Comparison of ENCODE assay signal across 8 cellular contexts in genomic region chr1:109493805-109494539, GRCh38. TPM values are rescaled to one million over a fixed set of nuclear protein-coding genes. Genes with fewer than 3 reads are reported as not detected.
DNase-seq lines count a peak whose midpoint lies in the region; ATAC-seq, FAIRE-seq and TF ChIP-seq lines count a peak whose summit lies in the region.

A gene with protein sequence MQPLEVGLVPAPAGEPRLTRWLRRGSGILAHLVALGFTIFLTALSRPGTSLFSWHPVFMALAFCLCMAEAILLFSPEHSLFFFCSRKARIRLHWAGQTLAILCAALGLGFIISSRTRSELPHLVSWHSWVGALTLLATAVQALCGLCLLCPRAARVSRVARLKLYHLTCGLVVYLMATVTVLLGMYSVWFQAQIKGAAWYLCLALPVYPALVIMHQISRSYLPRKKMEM (plus strand): TSS chr1:109494094. CDS start chr1:109494140, 46 bp downstream.

- CTCF ChIA-PET in AG04450 (lab: Charles Lee), result interaction anchor here (0.6 to 37.0 kb wide), 21 partner anchors 9 to 280 kb away, joined by 3 to 1351 read pairs (median 5); partner anchors contain the start of genes AMIGO1, ATXN7L2 and GPR61

- H3K4me3 ChIP-seq in AG04450 (ENCODE audit: low read depth, low read length), result peak within 1 kb of the TSS; percentile 98
- peak within 1 kb of the TSS; percentile 91 for H3K4me3 ChIP-seq in WI38 (ENCODE audit: low read depth, low read length)
- H3K4me3 ChIP-seq in bronchial epithelial cell (ENCODE audit: low read depth, low read length), result peak within 1 kb of the TSS; percentile 93

- POLR2A ChIA-PET in AG04450 (lab: Yijun Ruan, JAX), result interaction anchor here (0.5 to 1.6 kb wide), 4 partner anchors 10 to 45 kb away, joined by 3 to 4 read pairs (median 4); partner anchors contain the start of gene ATXN7L2

- H3K36me3 ChIP-seq in bronchial epithelial cell (ENCODE audit: control insufficient read depth, insufficient read depth, low read length), result peaks cover 16% of the 10 kb centered on the region

- ATAC-seq in GM18520 (IDR thresholded peaks at IDR 0.05; ENCODE audit: unreplicated experiment) (peak; percentile 81), HG03060 (IDR thresholded peaks at IDR 0.05; ENCODE audit: low read depth, unreplicated experiment) (peak; percentile 52)

- H3K27me3 ChIP-seq in AG04450 (ENCODE audit: control insufficient read depth, insufficient read depth, low read length), result no peaks in the 10 kb centered on the region
- H3K27me3 ChIP-seq in bronchial epithelial cell (ENCODE audit: control insufficient read depth, insufficient read depth, low read length), result no peaks in the 10 kb centered on the region

- FAIRE-seq in bronchial epithelial cell (lab: Jason Lieb, UNC), result no peak

- no peaks in the 10 kb centered on the region; the same call in 1 of the 2 replicates for H3K9me3 ChIP-seq in AG04450 (ENCODE audit: control insufficient read depth, insufficient read depth, low read length)

- peak; percentile 88 for TF ChIP-seq CTCF in AG04450 (IDR thresholded peaks at IDR 0.05; ENCODE audit: low read depth, low read length)
- TF ChIP-seq CTCF in WI38 (IDR thresholded peaks at IDR 0.05; ENCODE audit: low read depth, low read length), result peak; percentile 88
- peak; percentile 98 for TF ChIP-seq CTCF in bronchial epithelial cell (IDR thresholded peaks at IDR 0.05; ENCODE audit: insufficient read depth, low read length, severe bottlenecking)

- DNase-seq in AG04450 (ENCODE audit: low read depth, low spot score) (no peak), NCI-H2171 treated with DMSO at 0.1 percent for 48 hours (lab: John Stamatoyannopoulos, UW) (peak; percentile 82), bronchial epithelial cell (ENCODE audit: low read depth) (peak; percentile 63), islet precursor cell (peak; percentile 96)
- peak; percentile 81 to 84 (median 83) for DNase-seq in stimulated activated CD4-positive, alpha-beta T cell treated with anti-CD3 and anti-CD28 coated beads, Interleukin-12 subunit alpha, Interleukin-12 subunit beta, amount 100 ng/mL, for 48 hours (ENCODE audit: low read depth in 2 of 3, low spot score in 1 of 3)

- H3K27ac ChIP-seq in AG04450 (ENCODE audit: low read depth, low read length), result peak within 1 kb of the TSS; percentile 11

RNA-seq across cellular contexts. Expression of the gene that starts here (rescaled TPM):
- polyA plus RNA-seq in AG04450 (2011; rRNA removed), result 5.0 and 5.4 TPM in 2 replicates
- 6.5 and 7.6 TPM in 2 replicates for polyA minus RNA-seq in AG04450 (2011; rRNA and poly(A)+ RNA removed)
- 5.0 and 8.1 TPM in 2 replicates for total RNA-seq in bronchial epithelial cell
